In genomic region chr9:114684036-114684435, GRCh38 we compare ENCODE assay signal across 17 cellular contexts. TPM values are rescaled to one million over a fixed set of nuclear protein-coding genes. Genes with fewer than 3 reads are reported as not detected.
DNase-seq lines count a peak whose midpoint lies in the region; ATAC-seq lines count a peak whose summit lies in the region.
"Had no signal": no experiment of that assay in that cellular context is flagged by ENCODE, and none has a peak within 500 bp of the region (broad histone marks: within the 10 kb centered on the region; RNA-seq: fewer than 3 reads in every experiment).

No MANE protein-coding gene starts in this region.

- POLR2A ChIA-PET in activated CD4-positive, alpha-beta T cell treated with anti-CD3 and anti-CD28 coated beads for 36 hours (lab: Charles Lee): no interaction called here

- H3K4me1 Mint-ChIP-seq in activated CD4-positive, alpha-beta T cell treated with anti-CD3 and anti-CD28 coated beads for 36 hours: peaks cover 70% of the 10 kb centered on the region
- peaks cover 55% of the 10 kb centered on the region for H3K4me1 Mint-ChIP-seq in activated naive CD4-positive, alpha-beta T cell treated with anti-CD3 and anti-CD28 coated beads for 36 hours (ENCODE audit: low read depth)

- DNase-seq in activated CD4-positive, alpha-beta T cell treated with anti-CD3 and anti-CD28 coated beads for 36 hours: peak; percentile 62
- no peak for DNase-seq in activated CD4-positive, alpha-beta T cell treated with anti-CD3 and anti-CD28 coated beads, Interleukin-2, amount 50 U/mL, for 4 hours
- DNase-seq in activated naive CD4-positive, alpha-beta T cell treated with anti-CD3 and anti-CD28 coated beads for 36 hours: peak; percentile 52
- no peak for DNase-seq in activated naive CD4-positive, alpha-beta T cell (lab: John Stamatoyannopoulos, UW)
- peak; percentile 33 for DNase-seq in activated naive CD4-positive, alpha-beta T cell treated with anti-CD3 and anti-CD28 coated beads, Interleukin-2, amount 50 U/mL, for 16 hours
- peak; percentile 60 for DNase-seq in stimulated activated CD4-positive, alpha-beta T cell treated with anti-CD3 and anti-CD28 coated beads, Interleukin-4, amount 100 ng/mL, for 24 hours
- DNase-seq: 8988T, GF-D8, GM23248, NCI-H1417 treated with DMSO at 0.1 percent for 48 hours, NCI-H2029, NCI-H510A treated with DMSO at 0.1 percent for 48 hours had no signal

- no peak for ATAC-seq in activated CD4-positive, alpha-beta T cell treated with anti-CD3 and anti-CD28 coated beads for 36 hours
- ATAC-seq in HG02588 (IDR thresholded peaks at IDR 0.05; ENCODE audit: unreplicated experiment): no peak
- ATAC-seq in HG03442 (IDR thresholded peaks at IDR 0.05; ENCODE audit: unreplicated experiment): no peak
- ATAC-seq: HCT116 had no signal

- intact Hi-C loops in activated CD4-positive, alpha-beta T cell treated with anti-CD3 and anti-CD28 coated beads for 36 hours (cut with DNase I, micrococcal nuclease): loop anchor here (1.0 to 5.0 kb wide), 4 partner anchors 14 to 838 kb away; no protein-coding TSS in a partner anchor
- intact Hi-C loops in activated naive CD4-positive, alpha-beta T cell treated with anti-CD3 and anti-CD28 coated beads for 36 hours (cut with micrococcal nuclease): loop anchor here (5.0 kb wide), 2 partner anchors 33 to 908 kb away; no protein-coding TSS in a partner anchor

- H3K36me3 Mint-ChIP-seq in activated CD4-positive, alpha-beta T cell treated with anti-CD3 and anti-CD28 coated beads for 36 hours (ENCODE audit: low read depth): peaks cover 29% of the 10 kb centered on the region
- H3K36me3 Mint-ChIP-seq in activated naive CD4-positive, alpha-beta T cell treated with anti-CD3 and anti-CD28 coated beads for 36 hours (ENCODE audit: low read depth): no peaks in the 10 kb centered on the region

- H3K27ac Mint-ChIP-seq in activated CD4-positive, alpha-beta T cell treated with anti-CD3 and anti-CD28 coated beads for 36 hours: peak overlapping the region; percentile 55
- H3K27ac Mint-ChIP-seq in activated naive CD4-positive, alpha-beta T cell treated with anti-CD3 and anti-CD28 coated beads for 36 hours: no peak overlapping the region
- H3K27ac Mint-ChIP-seq: IgD-negative memory B cell had no signal

- H3K27me3 Mint-ChIP-seq in activated CD4-positive, alpha-beta T cell treated with anti-CD3 and anti-CD28 coated beads for 36 hours: no peaks in the 10 kb centered on the region
- H3K27me3 Mint-ChIP-seq in activated naive CD4-positive, alpha-beta T cell treated with anti-CD3 and anti-CD28 coated beads for 36 hours (ENCODE audit: low read depth): no peaks in the 10 kb centered on the region

- H3K9me3 Mint-ChIP-seq in activated CD4-positive, alpha-beta T cell treated with anti-CD3 and anti-CD28 coated beads for 36 hours (ENCODE audit: low read depth): peaks cover 4% of the 10 kb centered on the region
- peaks cover 4% of the 10 kb centered on the region for H3K9me3 Mint-ChIP-seq in activated naive CD4-positive, alpha-beta T cell treated with anti-CD3 and anti-CD28 coated beads for 36 hours
- H3K9me3 Mint-ChIP-seq: IgD-negative memory B cell had no signal

- H3K4me3 Mint-ChIP-seq in activated CD4-positive, alpha-beta T cell treated with anti-CD3 and anti-CD28 coated beads for 36 hours: peak overlapping the region; percentile 68
- no peak overlapping the region for H3K4me3 Mint-ChIP-seq in activated naive CD4-positive, alpha-beta T cell treated with anti-CD3 and anti-CD28 coated beads for 36 hours
- H3K4me3 Mint-ChIP-seq: IgD-negative memory B cell had no signal

- CTCF ChIA-PET in activated CD4-positive, alpha-beta T cell treated with anti-CD3 and anti-CD28 coated beads for 36 hours (lab: Charles Lee): interaction anchor here (0.7 to 6.3 kb wide), 9 partner anchors 15 to 331 kb away, joined by 3 to 95 read pairs (median 32); no protein-coding TSS in a partner anchor
- CTCF ChIA-PET in activated naive CD4-positive, alpha-beta T cell treated with anti-CD3 and anti-CD28 coated beads for 36 hours (lab: Charles Lee): interaction anchor here (3.8 to 5.8 kb wide), 8 partner anchors 14 to 330 kb away, joined by 24 to 156 read pairs (median 39); partner anchors contain the start of gene TNFSF8

RNA-seq across cellular contexts. Expression of gene TEX48, which starts 2.0 kb away (rescaled TPM):
- total RNA-seq in activated CD4-positive, alpha-beta T cell treated with anti-CD3 and anti-CD28 coated beads for 36 hours: under 1 TPM; 0.69 to 0.75 TPM
- total RNA-seq in activated naive CD4-positive, alpha-beta T cell treated with anti-CD3 and anti-CD28 coated beads for 36 hours: not detected
- total RNA-seq: GM23248 had no signal

RNA-seq across cellular contexts. Expression of gene TEX53, which starts 26.4 kb away (rescaled TPM):
- not detected for total RNA-seq in activated CD4-positive, alpha-beta T cell treated with anti-CD3 and anti-CD28 coated beads for 36 hours
- total RNA-seq in activated naive CD4-positive, alpha-beta T cell treated with anti-CD3 and anti-CD28 coated beads for 36 hours: not detected
- total RNA-seq: GM23248, HT1080 had no signal

Comparison
In these comparisons a context has a peak if more than half of its experiments do, and no peak if none do; other contexts are left out.
1. DNase-seq: peak in activated CD4-positive, alpha-beta T cell treated with anti-CD3 and anti-CD28 coated beads for 36 hours (single experiment), activated naive CD4-positive, alpha-beta T cell treated with anti-CD3 and anti-CD28 coated beads for 36 hours (single experiment), activated naive CD4-positive, alpha-beta T cell treated with anti-CD3 and anti-CD28 coated beads, Interleukin-2, amount 50 U/mL, for 16 hours (single experiment) and stimulated activated CD4-positive, alpha-beta T cell treated with anti-CD3 and anti-CD28 coated beads, Interleukin-4, amount 100 ng/mL, for 24 hours (single experiment); none in activated CD4-positive, alpha-beta T cell treated with anti-CD3 and anti-CD28 coated beads, Interleukin-2, amount 50 U/mL, for 4 hours (0 of 2) and activated naive CD4-positive, alpha-beta T cell (0 of 4).